ENCODE assay signal across 23 cellular contexts in genomic region chr22:19394274-19395050, GRCh38.
"Had no signal": no experiment of that assay in that cellular context is flagged by ENCODE, and none has a peak within 500 bp of the region (broad histone marks: within the 10 kb centered on the region; RNA-seq: fewer than 3 reads in every experiment).

No MANE protein-coding gene starts in this region.

- H3K4me3 Mint-ChIP-seq: dendritic cell treated with granulocyte-macrophage colony-stimulating factor and Interleukin-4, amounts not matched to agents 40 ng/mL and 50 ng/mL, for 4 days; effector memory CD8-positive, alpha-beta T cell; memory B cell; mesothelial cell of epicardium; nephron; stimulated activated naive B cell treated with anti-CD40 and anti-IgM and Interleukin-4, amounts not matched to agents 10 μg/mL and 1 μg/mL and 100 μg/mL, for 72 hours; stimulated activated naive CD8-positive, alpha-beta T cell treated with anti-CD3 and anti-CD28 coated beads, Interleukin-15, amount 100 ng/mL, for 72 hours had no signal

- ATAC-seq: effector memory CD8-positive, alpha-beta T cell; foreskin keratinocyte; sciatic nerve; stimulated activated naive B cell treated with anti-CD40 and anti-IgM and Interleukin-4, amounts not matched to agents 10 μg/mL and 1 μg/mL and 100 μg/mL, for 72 hours; stimulated activated naive CD8-positive, alpha-beta T cell treated with anti-CD3 and anti-CD28 coated beads, Interleukin-15, amount 100 ng/mL, for 72 hours had no signal

- FAIRE-seq: colon, endothelial cell of umbilical vein, islet of Langerhans had no signal

- DNase-seq: central memory CD4-positive, alpha-beta T cell; effector memory CD8-positive, alpha-beta T cell; erythroblast; foreskin keratinocyte; hippocampal formation; kidney glomerular epithelial cell; posterior cingulate gyrus; spleen; stimulated activated CD4-positive, alpha-beta T cell treated with anti-CD3 and anti-CD28 coated beads, Interleukin-15, amount 100 ng/mL, for 24 hours; stimulated activated CD4-positive, alpha-beta T cell treated with anti-CD3 and anti-CD28 coated beads, Interleukin-1b, Interleukin-23, amount 100 ng/mL, for 48 hours; stimulated activated CD4-positive, alpha-beta T cell treated with anti-CD3 and anti-CD28 coated beads, Interleukin-4, amount 100 ng/mL, for 24 hours; stimulated activated naive B cell treated with anti-CD40 and anti-IgM and Interleukin-4, amounts not matched to agents 10 μg/mL and 1 μg/mL and 100 μg/mL, for 72 hours; stimulated activated naive CD8-positive, alpha-beta T cell treated with anti-CD3 and anti-CD28 coated beads, Interleukin-15, amount 100 ng/mL, for 72 hours; testis; transverse colon had no signal

- H3K27me3 Mint-ChIP-seq: dendritic cell treated with granulocyte-macrophage colony-stimulating factor and Interleukin-4, amounts not matched to agents 40 ng/mL and 50 ng/mL, for 4 days; effector memory CD8-positive, alpha-beta T cell; memory B cell; stimulated activated naive B cell treated with anti-CD40 and anti-IgM and Interleukin-4, amounts not matched to agents 10 μg/mL and 1 μg/mL and 100 μg/mL, for 72 hours; stimulated activated naive CD8-positive, alpha-beta T cell treated with anti-CD3 and anti-CD28 coated beads, Interleukin-15, amount 100 ng/mL, for 72 hours had no signal

- H3K27ac Mint-ChIP-seq: dendritic cell treated with granulocyte-macrophage colony-stimulating factor and Interleukin-4, amounts not matched to agents 40 ng/mL and 50 ng/mL, for 4 days; memory B cell; mesothelial cell of epicardium; nephron; stimulated activated naive B cell treated with anti-CD40 and anti-IgM and Interleukin-4, amounts not matched to agents 10 μg/mL and 1 μg/mL and 100 μg/mL, for 72 hours had no signal

- H3K9me3 Mint-ChIP-seq: dendritic cell treated with granulocyte-macrophage colony-stimulating factor and Interleukin-4, amounts not matched to agents 40 ng/mL and 50 ng/mL, for 4 days; effector memory CD8-positive, alpha-beta T cell; memory B cell; mesothelial cell of epicardium; nephron; stimulated activated naive B cell treated with anti-CD40 and anti-IgM and Interleukin-4, amounts not matched to agents 10 μg/mL and 1 μg/mL and 100 μg/mL, for 72 hours; stimulated activated naive CD8-positive, alpha-beta T cell treated with anti-CD3 and anti-CD28 coated beads, Interleukin-15, amount 100 ng/mL, for 72 hours had no signal

- H3K4me1 Mint-ChIP-seq: memory B cell; mesothelial cell of epicardium; nephron; stimulated activated naive CD8-positive, alpha-beta T cell treated with anti-CD3 and anti-CD28 coated beads, Interleukin-15, amount 100 ng/mL, for 72 hours had no signal
